8 cellular contexts compared by ENCODE assay signal in genomic region chr9:114397848-114398605, GRCh38. TPM values are rescaled to one million over a fixed set of nuclear protein-coding genes. Genes with fewer than 3 reads are reported as not detected.
DNase-seq lines count a peak whose midpoint lies in the region; ATAC-seq, FAIRE-seq and TF ChIP-seq lines count a peak whose summit lies in the region.

No MANE protein-coding gene starts in this region.

- POLR2A ChIA-PET in AG04449 (lab: Yijun Ruan, JAX) = interaction anchor here (1.0 kb wide), 1 partner anchor 10 kb away, joined by 3 read pairs; the partner anchor contains the start of gene AKNA

- peak overlapping the region; percentile 87 for H3K4me3 ChIP-seq in AG04449 (ENCODE audit: low read depth, low read length)
- peak overlapping the region; percentile 79 to 81 for H3K4me3 ChIP-seq in kidney (ENCODE audit: low read length in 2 of 2)

- H3K9ac ChIP-seq in kidney (ENCODE audit: low read length in 2 of 2) = peak overlapping the region; percentile 22 to 64

- H3K9me3 ChIP-seq in kidney (ENCODE audit: control insufficient read depth in 1 of 2, low read length in 2 of 2) = no peaks in the 10 kb centered on the region

- no peak for FAIRE-seq in kidney (lab: Jason Lieb, UNC)

- H3K36me3 ChIP-seq in kidney (ENCODE audit: control insufficient read depth in 1 of 2, insufficient read depth in 2 of 2, low read length in 2 of 2) = no peaks in the 10 kb centered on the region

- intact Hi-C loops in kidney (cut with DNase I) = no loop called here

- DNase-seq in AG04449 (ENCODE audit: low read depth, low spot score) = no peak
- peak; percentile 88 for DNase-seq in NCI-H2227 treated with DMSO at 0.1 percent for 48 hours (lab: John Stamatoyannopoulos, UW)
- peak; percentile 92 for DNase-seq in activated CD4-positive, CD25-positive, alpha-beta regulatory T cell treated with anti-CD3 and anti-CD28 coated beads, Interleukin-2, amount 50 U/mL, for 16 hours (ENCODE audit: low read depth, low spot score)
- DNase-seq in central memory CD4-positive, alpha-beta T cell = peak; percentile 92
- peak; percentile 99 for DNase-seq in kidney
- DNase-seq in stimulated activated CD4-positive, alpha-beta T cell treated with anti-CD3 and anti-CD28 coated beads, Interleukin-15, amount 100 ng/mL, for 1 hour (ENCODE audit: low read depth in 1 of 2, low spot score in 1 of 2) = peak; percentile 92 to 95

- H3K27ac ChIP-seq in kidney (ENCODE audit: low read depth in 2 of 2, low read length in 2 of 2) = peak overlapping the region; percentile 76

- H3K4me1 ChIP-seq in kidney (ENCODE audit: control insufficient read depth in 1 of 2, insufficient read depth in 1 of 2, low read depth in 1 of 2, low read length in 2 of 2) = peaks cover 0 to 8% of the 10 kb centered on the region in 2 donors

- no peak for TF ChIP-seq CTCF in AG04449 (IDR thresholded peaks at IDR 0.05; ENCODE audit: insufficient read depth, low read length, missing control alignments)
- TF ChIP-seq CTCF in kidney (IDR thresholded peaks at IDR 0.05; ENCODE audit: borderline replicate concordance, extremely low read depth, insufficient read depth) = no peak

- CTCF ChIA-PET in AG04449 (lab: Yijun Ruan, JAX) = interaction anchor here (0.7 to 1.9 kb wide), 5 partner anchors 8 to 264 kb away, joined by 3 to 6 read pairs (median 3); partner anchors contain the start of gene AKNA

- ATAC-seq in GM18873 (IDR thresholded peaks at IDR 0.05; ENCODE audit: low FRiP score, unreplicated experiment) = peak; percentile 76
- peak; percentile 80 for ATAC-seq in HG03108 (IDR thresholded peaks at IDR 0.05; ENCODE audit: unreplicated experiment)

RNA-seq across cellular contexts. Expression of gene AKNA, which starts 10.2 kb away (rescaled TPM):
- total RNA-seq in kidney = 52.1 TPM
- polyA plus RNA-seq in kidney (ENCODE audit: insufficient read depth, low read depth, low replicate concordance) = 6.1 TPM
